In genomic region chr7:44289341-44290249, GRCh38 we compare ENCODE assay signal across 12 cellular contexts. TPM values are rescaled to one million over a fixed set of nuclear protein-coding genes. Genes with fewer than 3 reads are reported as not detected.
DNase-seq lines count a peak whose midpoint lies in the region; TF ChIP-seq lines count a peak whose summit lies in the region.
"Had no signal": no experiment of that assay in that cellular context is flagged by ENCODE, and none has a peak within 500 bp of the region (broad histone marks: within the 10 kb centered on the region; RNA-seq: fewer than 3 reads in every experiment).

No MANE protein-coding gene starts in this region.

- no peaks in the 10 kb centered on the region for H3K4me1 Mint-ChIP-seq in osteocyte (ENCODE audit: unreplicated experiment)

- peak; percentile 0 for DNase-seq in stimulated activated CD4-positive, alpha-beta T cell treated with anti-CD3 and anti-CD28 coated beads, Interleukin-15, amount 100 ng/mL, for 24 hours
- no peak for DNase-seq in stimulated activated CD4-positive, alpha-beta T cell treated with anti-CD3 and anti-CD28 coated beads, Interleukin-12 subunit alpha, Interleukin-12 subunit beta, amount 100 ng/mL, for 4 hours
- DNase-seq in head of caudate nucleus (peak in 36 of 42 donors; percentile 16 to 73 (median 44)), osteocyte (ENCODE audit: extremely low spot score, unreplicated experiment) (peak; percentile 78), epidermal melanocyte (ENCODE audit: insufficient read length, low spot score) (no peak), cerebellum (ENCODE audit: low spot score) (no peak), NCI-H1105 treated with DMSO at 0.1 percent for 48 hours (lab: John Stamatoyannopoulos, UW) (no peak), DMS153 (lab: John Stamatoyannopoulos, UW) (no peak)
- DNase-seq: NCI-H2171 treated with DMSO at 0.1 percent for 48 hours; occipital lobe; OCI-M1; stimulated activated CD4-positive, alpha-beta T cell treated with anti-CD3 and anti-CD28 coated beads, Interleukin-1b, Interleukin-23, amount 100 ng/mL, for 48 hours had no signal

- TF ChIP-seq CTCF in osteocyte (IDR thresholded peaks at IDR 0.05), result no peak

- H3K36me3 Mint-ChIP-seq in osteocyte (ENCODE audit: unreplicated experiment), result no peaks in the 10 kb centered on the region

- H3K27me3 Mint-ChIP-seq in osteocyte (ENCODE audit: unreplicated experiment), result peaks cover 45% of the 10 kb centered on the region

- no peaks in the 10 kb centered on the region for H3K9me3 Mint-ChIP-seq in osteocyte (ENCODE audit: unreplicated experiment)

- no peak overlapping the region for H3K4me3 Mint-ChIP-seq in osteocyte (ENCODE audit: unreplicated experiment)

- intact Hi-C loops in head of caudate nucleus (cut with DNase I), result no loop called here

- H3K27ac Mint-ChIP-seq in osteocyte (ENCODE audit: unreplicated experiment), result no peak overlapping the region

RNA-seq across cellular contexts. Expression of gene CAMK2B, which starts 35.8 kb away (rescaled TPM):
- total RNA-seq in osteocyte (not detected in 2 replicates), cerebellum (33.6 TPM)

Comparison
In these comparisons a context has a peak if more than half of its experiments do, and no peak if none do; other contexts are left out.
1. DNase-seq: peak in stimulated activated CD4-positive, alpha-beta T cell treated with anti-CD3 and anti-CD28 coated beads, Interleukin-15, amount 100 ng/mL, for 24 hours (single experiment), head of caudate nucleus (36 of 42) and osteocyte (single experiment); none in stimulated activated CD4-positive, alpha-beta T cell treated with anti-CD3 and anti-CD28 coated beads, Interleukin-12 subunit alpha, Interleukin-12 subunit beta, amount 100 ng/mL, for 4 hours (single experiment), epidermal melanocyte (single experiment), cerebellum (single experiment), NCI-H1105 treated with DMSO at 0.1 percent for 48 hours (single experiment) and DMS153 (single experiment).
2. RNA of gene CAMK2B, which starts 35.8 kb away (total RNA-seq): 33.6 TPM in cerebellum (single experiment); not detected in osteocyte; every median in the first group is over 10 times any median in the second.